15 cellular contexts compared by ENCODE assay signal in genomic region chr7:78218051-78218450, GRCh38.
DNase-seq lines count a peak whose midpoint lies in the region; ATAC-seq and TF ChIP-seq lines count a peak whose summit lies in the region.
"Had no signal": no experiment of that assay in that cellular context is flagged by ENCODE, and none has a peak within 500 bp of the region (broad histone marks: within the 10 kb centered on the region; RNA-seq: fewer than 3 reads in every experiment).

No MANE protein-coding gene starts in this region.

- peak; percentile 44 for DNase-seq in AG10803 (ENCODE audit: low read depth)
- DNase-seq in HFFc6, result peak; percentile 59
- peak; percentile 48 for DNase-seq in epithelial cell of esophagus (ENCODE audit: low read depth)
- peak; percentile 59 for DNase-seq in kidney tubule cell (ENCODE audit: low spot score)
- DNase-seq in activated CD8-positive, alpha-beta memory T cell treated with anti-CD3 and anti-CD28 coated beads, Interleukin-2, amount 50 U/mL, for 48 hours, result no peak
- DNase-seq in 8988T, result no peak
- no peak for DNase-seq in KBM-7
- DNase-seq: KG1, NCI-H1092, NCI-H146, NCI-H2081 treated with DMSO at 0.1 percent for 48 hours, NCI-H2227 treated with DMSO at 0.1 percent for 48 hours, NCI-H524 had no signal

- H3K9me3 Mint-ChIP-seq in HFFc6, result no peaks in the 10 kb centered on the region

- peaks cover 57% of the 10 kb centered on the region for H3K4me1 Mint-ChIP-seq in HFFc6 (ENCODE audit: low read depth)

- in situ Hi-C loops in KBM-7 (cut with MboI; ENCODE audit: low pct_unique_long_range_greater_than_20kb, low sequenced_read_pairs), result no loop called here

- peak overlapping the region; percentile 22; the same call in 1 of the 2 replicates for H3K4me3 Mint-ChIP-seq in HFFc6

- peaks cover 3% of the 10 kb centered on the region; the same call in 1 of the 2 replicates for H3K27me3 Mint-ChIP-seq in HFFc6 (ENCODE audit: insufficient read depth)

- H3K4me3 ChIP-seq in AG10803 (ENCODE audit: low read length) (no peak overlapping the region), epithelial cell of esophagus (ENCODE audit: low read length) (no peak overlapping the region)
- H3K4me3 ChIP-seq: A549 had no signal

- H3K36me3 Mint-ChIP-seq in HFFc6 (ENCODE audit: low read depth), result peaks cover 10% of the 10 kb centered on the region; the same call in 1 of the 2 replicates

- peak overlapping the region; percentile 52; the same call in 1 of the 2 replicates for H3K27ac Mint-ChIP-seq in HFFc6

- TF ChIP-seq CTCF in AG10803 (conservative IDR thresholded peaks at IDR 0.05; ENCODE audit: low read length), result no peak
- TF ChIP-seq CTCF in HFFc6 (IDR thresholded peaks at IDR 0.05), result no peak
- TF ChIP-seq CTCF in epithelial cell of esophagus (IDR thresholded peaks at IDR 0.05; ENCODE audit: insufficient read depth, low read depth, low read length, missing control alignments), result no peak

- ATAC-seq in HG03342 (IDR thresholded peaks at IDR 0.05; ENCODE audit: unreplicated experiment), result no peak
- ATAC-seq: A549 had no signal

Comparison
In these comparisons a context has a peak if more than half of its experiments do, and no peak if none do; other contexts are left out.
1. DNase-seq: peak in AG10803 (single experiment), HFFc6 (single experiment), epithelial cell of esophagus (single experiment) and kidney tubule cell (single experiment); none in activated CD8-positive, alpha-beta memory T cell treated with anti-CD3 and anti-CD28 coated beads, Interleukin-2, amount 50 U/mL, for 48 hours (single experiment), 8988T (single experiment) and KBM-7 (single experiment).